Comparison of ENCODE assay signal across 9 cellular contexts in genomic region chr3:99808163-99808794, GRCh38. TPM values are rescaled to one million over a fixed set of nuclear protein-coding genes. Genes with fewer than 3 reads are reported as not detected.
DNase-seq lines count a peak whose midpoint lies in the region; ATAC-seq and TF ChIP-seq lines count a peak whose summit lies in the region.
"Had no signal": no experiment of that assay in that cellular context is flagged by ENCODE, and none has a peak within 500 bp of the region (broad histone marks: within the 10 kb centered on the region; RNA-seq: fewer than 3 reads in every experiment).

No MANE protein-coding gene starts in this region.

- no peaks in the 10 kb centered on the region for H3K9me3 ChIP-seq in T-helper 17 cell (ENCODE audit: control insufficient read depth, low read length, poor library complexity, severe bottlenecking)

- H3K27me3 Mint-ChIP-seq in T-helper 17 cell (no peaks in the 10 kb centered on the region), naive B cell (no peaks in the 10 kb centered on the region)

- H3K27ac Mint-ChIP-seq in T-helper 17 cell (peak overlapping the region; percentile 65), naive B cell (peak overlapping the region in 3 of 6 donors; percentile 12 to 62 (median 38))

- H3K36me3 Mint-ChIP-seq in T-helper 17 cell (ENCODE audit: low read depth) (peaks cover 5% of the 10 kb centered on the region), naive B cell (peaks cover 8 to 21% of the 10 kb centered on the region in 2 donors)

- peaks cover 9 to 21% (median 15%) of the 10 kb centered on the region in 7 donors for H3K9me3 Mint-ChIP-seq in naive B cell

- TF ChIP-seq CTCF in epithelial cell of esophagus (IDR thresholded peaks at IDR 0.05; ENCODE audit: insufficient read depth, low read depth, low read length, missing control alignments), result peak; percentile 91

- H3K4me1 Mint-ChIP-seq in T-helper 17 cell (peaks cover 11% of the 10 kb centered on the region), naive B cell (peaks cover 0 to 3% (median 0%) of the 10 kb centered on the region in 3 donors)

- H3K4me3 ChIP-seq in epithelial cell of esophagus (ENCODE audit: low read length), result no peak overlapping the region
- H3K4me3 ChIP-seq: BLaER1 treated with 17β-estradiol and CSF1 and Interleukin-3, amounts not matched to agents 10 nM and 100 nM had no signal

- ATAC-seq in T-helper 17 cell (peak; percentile 58), naive B cell (ENCODE audit: low read depth in 2 of 2) (peak in 1 of 2 donors; percentile 32), GM18873 (IDR thresholded peaks at IDR 0.05; ENCODE audit: low FRiP score, unreplicated experiment) (no peak)

- H3K4me3 Mint-ChIP-seq in T-helper 17 cell, result no peak overlapping the region
- no peak overlapping the region for H3K4me3 Mint-ChIP-seq in naive B cell

- DNase-seq in NCI-H510A treated with DMSO at 0.1 percent for 48 hours (lab: John Stamatoyannopoulos, UW) (peak; percentile 19), NCI-H510A (lab: John Stamatoyannopoulos, UW) (no peak), H4 (ENCODE audit: low spot score) (peak; percentile 70), NCI-H146 treated with DMSO at 0.1 percent for 48 hours (lab: John Stamatoyannopoulos, UW; ENCODE audit: unreplicated experiment) (peak; percentile 33), T-helper 17 cell (peak in 1 of 3 donors; percentile 18), epithelial cell of esophagus (ENCODE audit: low read depth) (peak; percentile 81), naive B cell (peak; percentile 39)

RNA-seq across cellular contexts. Expression of gene CMSS1, which starts 9.4 kb away (rescaled TPM):
- total RNA-seq in H4 (2014; rRNA removed; shearing (Covaris generic)), result 39.3 and 40.2 TPM in 2 replicates
- 10 to 100 TPM; 18.9 to 20.4 TPM for total RNA-seq in T-helper 17 cell
- polyA plus RNA-seq in naive B cell (ENCODE audit: low read depth in 6 of 6), result 10 to 100 TPM; 18.6 to 80.3 (median 26.7) TPM
